In the genomic region with DNA sequence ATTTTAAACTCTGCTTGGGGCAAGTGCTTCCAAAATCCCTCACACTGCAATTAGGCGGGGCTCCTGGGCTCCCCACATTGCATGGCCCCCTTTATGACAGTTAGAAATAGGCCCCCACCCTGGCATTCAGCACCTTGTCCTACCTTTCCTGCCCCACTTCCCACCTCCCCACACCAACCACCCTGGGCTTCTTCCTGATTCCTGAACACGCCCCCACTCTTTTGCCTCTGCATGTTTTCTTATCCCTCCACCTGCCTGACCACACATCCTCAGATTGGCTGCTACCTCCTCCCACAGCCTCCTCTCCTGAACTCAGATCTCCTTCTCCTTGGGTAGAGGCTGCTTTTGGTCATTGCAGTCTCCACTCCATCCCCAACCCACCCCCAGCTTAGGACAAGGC, we compare ENCODE assay signal across 10 cellular contexts. TPM values are rescaled to one million over a fixed set of nuclear protein-coding genes. Genes with fewer than 3 reads are reported as not detected.
DNase-seq lines count a peak whose midpoint lies in the region; ATAC-seq and TF ChIP-seq lines count a peak whose summit lies in the region.
"Had no signal": no experiment of that assay in that cellular context is flagged by ENCODE, and none has a peak within 500 bp of the region (broad histone marks: within the 10 kb centered on the region; RNA-seq: fewer than 3 reads in every experiment).

No MANE protein-coding gene starts in this region.

- H3K36me3 Mint-ChIP-seq in type B pancreatic cell = no peaks in the 10 kb centered on the region

- H3K27me3 ChIP-seq in heart left ventricle (no peaks in the 10 kb centered on the region), ascending aorta (no peaks in the 10 kb centered on the region), mucosa of rectum (ENCODE audit: control insufficient read depth in 2 of 2, insufficient read depth in 2 of 2, low read length in 2 of 2) (no peaks in the 10 kb centered on the region), trophoblast cell (ENCODE audit: insufficient read depth, low read length) (no peaks in the 10 kb centered on the region)

- H3K27ac Mint-ChIP-seq in type B pancreatic cell = peak overlapping the region; percentile 59

- 92 to 96% (median 94%) methylated on average over 2 of the region's 2 CpGs for WGBS in heart left ventricle, 4 donors
- no CpG with 5 or more reads among the region's 2 CpGs for WGBS in trophoblast cell (ENCODE audit: extremely low coverage, insufficient coverage, insufficient read length)

- no peak overlapping the region for H3K14ac ChIP-seq in trophoblast cell (ENCODE audit: low read length)

- H3K23ac ChIP-seq in trophoblast cell (ENCODE audit: low read length) = no peak overlapping the region

- H3K4ac ChIP-seq in trophoblast cell (ENCODE audit: low read depth, low read length) = no peak overlapping the region

- ATAC-seq in heart left ventricle (no peak), GM21526 (IDR thresholded peaks at IDR 0.05; ENCODE audit: low FRiP score, unreplicated experiment) (no peak)

- H2BK12ac ChIP-seq in trophoblast cell (ENCODE audit: low read length) = no peak overlapping the region

- H3K27ac ChIP-seq in heart left ventricle = peak overlapping the region in 9 of 12 donors; percentile 71 to 97 (median 92)
- H3K27ac ChIP-seq in ascending aorta = peak overlapping the region; percentile 89 to 90
- H3K27ac ChIP-seq in mucosa of rectum (ENCODE audit: low read depth in 2 of 2, low read length in 2 of 2) = peak overlapping the region in 1 of 2 donors; percentile 93
- no peak overlapping the region for H3K27ac ChIP-seq in trophoblast cell (ENCODE audit: low read depth, low read length)

- H4K91ac ChIP-seq in trophoblast cell (ENCODE audit: low read depth, low read length) = no peak overlapping the region

- peaks cover 2% of the 10 kb centered on the region for H3K79me2 ChIP-seq in trophoblast cell (ENCODE audit: control insufficient read depth, insufficient read depth, low read length, poor library complexity)

- no peak overlapping the region for H3K4me2 ChIP-seq in trophoblast cell (ENCODE audit: low read length)

- H3K9me3 Mint-ChIP-seq in type B pancreatic cell = no peaks in the 10 kb centered on the region

- TF ChIP-seq CTCF in heart left ventricle (IDR thresholded peaks at IDR 0.05) = no peak
- TF ChIP-seq CTCF in ascending aorta (IDR thresholded peaks at IDR 0.05) = no peak
- no peak for TF ChIP-seq CTCF in type B pancreatic cell (conservative IDR thresholded peaks at IDR 0.05)

- intact Hi-C loops in heart left ventricle (cut with DNase I) = loop anchor here in 5 of 10 donors (5.0 to 10.0 kb wide), 4 partner anchors 50 to 102 kb away; partner anchors contain the start of genes EFCAB14 (in 4 of the 5) and ATPAF1 (in 3 of the 5)
- intact Hi-C loops in cardiac septum (cut with DNase I) = loop anchor here (5.0 kb wide), 2 partner anchors 52 to 102 kb away; partner anchors contain the start of genes ATPAF1 and EFCAB14
- intact Hi-C loops in ascending aorta (cut with DNase I) = loop anchor here (10.0 kb wide), 2 partner anchors 310 to 720 kb away; partner anchors contain the start of genes CMPK1, LRRC41 and UQCRH

- H2AK5ac ChIP-seq in trophoblast cell (ENCODE audit: low read length) = no peak overlapping the region

- no peak for DNase-seq in heart left ventricle
- DNase-seq in cardiac septum (ENCODE audit: low spot score) = no peak
- DNase-seq in ascending aorta (ENCODE audit: low spot score in 2 of 2) = no peak
- DNase-seq in type B pancreatic cell (ENCODE audit: extremely low spot score, unreplicated experiment) = no peak
- DNase-seq in trophoblast cell = no peak
- DNase-seq in activated gamma-delta T cell treated with Interleukin-2 at 50 U/mL for 16 hours = no peak
- DNase-seq: activated CD4-positive, CD25-positive, alpha-beta regulatory T cell; Kasumi-1 had no signal

- no peak overlapping the region for H2BK120ac ChIP-seq in trophoblast cell (ENCODE audit: insufficient read depth, low read length, poor library complexity)

- H3K27me3 Mint-ChIP-seq in type B pancreatic cell = peaks cover 12% of the 10 kb centered on the region

- peaks cover 8% of the 10 kb centered on the region for H3K79me1 ChIP-seq in trophoblast cell (ENCODE audit: low read length)

- H3K9me3 ChIP-seq in heart left ventricle (no peaks in the 10 kb centered on the region), ascending aorta (no peaks in the 10 kb centered on the region), mucosa of rectum (ENCODE audit: control insufficient read depth in 2 of 2, low read length in 2 of 2) (no peaks in the 10 kb centered on the region), trophoblast cell (ENCODE audit: insufficient read depth, low read depth, low read length) (no peaks in the 10 kb centered on the region)

- peaks cover 0 to 30% (median 17%) of the 10 kb centered on the region in 9 donors for H3K36me3 ChIP-seq in heart left ventricle
- H3K36me3 ChIP-seq in ascending aorta = peaks cover 0 to 5% of the 10 kb centered on the region in 2 donors
- peaks cover 2 to 4% of the 10 kb centered on the region in 2 donors for H3K36me3 ChIP-seq in mucosa of rectum (ENCODE audit: control insufficient read depth in 2 of 2, insufficient read depth in 2 of 2, low read length in 2 of 2)
- H3K36me3 ChIP-seq in trophoblast cell (ENCODE audit: control insufficient read depth in 1 of 2, insufficient read depth in 2 of 2, low read length in 2 of 2) = no peaks in the 10 kb centered on the region

- H3K9ac ChIP-seq in mucosa of rectum (ENCODE audit: low read depth in 1 of 2, low read length in 2 of 2) (peak overlapping the region; percentile 24 to 90), trophoblast cell (ENCODE audit: low read length) (no peak overlapping the region)

- H3K4me3 ChIP-seq in heart left ventricle (peak overlapping the region in 9 of 12 donors; percentile 66 to 95 (median 80)), ascending aorta (peak overlapping the region; percentile 75 to 94), mucosa of rectum (ENCODE audit: low read length in 2 of 2) (peak overlapping the region; percentile 91 to 99), trophoblast cell (ENCODE audit: low read depth, low read length) (no peak overlapping the region)

- TF ChIP-seq POLR2A in heart left ventricle (IDR thresholded peaks at IDR 0.05) = no peak

- no peak overlapping the region for H2AFZ ChIP-seq in trophoblast cell (ENCODE audit: insufficient read depth, low read length, poor library complexity)

- no peak overlapping the region for H4K8ac ChIP-seq in trophoblast cell (ENCODE audit: low read depth, low read length)

- H2BK5ac ChIP-seq in trophoblast cell (ENCODE audit: low read depth, low read length, poor library complexity) = no peak overlapping the region

- no peak overlapping the region for H4K12ac ChIP-seq in trophoblast cell (ENCODE audit: low read depth, low read length)

- H3K4me3 Mint-ChIP-seq in type B pancreatic cell = peak overlapping the region; percentile 90

- H3K4me1 ChIP-seq in heart left ventricle = peaks cover 7 to 62% (median 54%) of the 10 kb centered on the region in 12 donors
- H3K4me1 ChIP-seq in ascending aorta = peaks cover 32 to 50% of the 10 kb centered on the region in 2 donors
- H3K4me1 ChIP-seq in mucosa of rectum (ENCODE audit: control insufficient read depth in 2 of 2, insufficient read depth in 2 of 2, low read length in 2 of 2) = peaks cover 22 to 31% of the 10 kb centered on the region in 2 donors
- H3K4me1 ChIP-seq in trophoblast cell (ENCODE audit: control insufficient read depth in 1 of 2, insufficient read depth in 2 of 2, low read length in 2 of 2) = peaks cover 10 to 19% of the 10 kb centered on the region in 2 experiments

- peaks cover 13% of the 10 kb centered on the region for H3K4me1 Mint-ChIP-seq in type B pancreatic cell (ENCODE audit: unreplicated experiment)

- H3K18ac ChIP-seq in trophoblast cell (ENCODE audit: low read length) = no peak overlapping the region

RNA-seq across cellular contexts. Expression of gene MOB3C, which starts 1.5 kb away (rescaled TPM):
- total RNA-seq in heart left ventricle (10 to 100 TPM in 6 of 9 donors, 1 to 10 TPM in 3; 6.9 to 24.0 (median 11.2) TPM), cardiac septum (14.9 TPM), ascending aorta (16.1 TPM), type B pancreatic cell (ENCODE audit: low replicate concordance) (5.7 and 6.8 TPM in 2 replicates)
- polyA plus RNA-seq in heart left ventricle = 1 to 10 TPM; 6.0 to 9.7 TPM
- 2.4 and 2.6 TPM in 2 replicates for polyA plus RNA-seq in trophoblast cell (2013)

RNA-seq across cellular contexts. Expression of gene MKNK1, which starts 11.0 kb away (rescaled TPM):
- total RNA-seq in heart left ventricle = 10 to 100 TPM; 23.1 to 77.6 (median 37.8) TPM
- polyA plus RNA-seq in heart left ventricle = 10 to 100 TPM; 23.5 to 35.3 TPM
- 38.2 TPM for total RNA-seq in cardiac septum
- total RNA-seq in ascending aorta = 47.8 TPM
- total RNA-seq in type B pancreatic cell (ENCODE audit: low replicate concordance) = 29.4 and 39.7 TPM in 2 replicates
- polyA plus RNA-seq in trophoblast cell (2013) = 37.3 TPM in 2 replicates

RNA-seq across cellular contexts. Expression of gene ATPAF1, which starts 53.1 kb away (rescaled TPM):
- total RNA-seq in heart left ventricle (100 to 1,000 TPM; 147 to 237 (median 179) TPM), cardiac septum (190 TPM), ascending aorta (23.6 TPM), type B pancreatic cell (ENCODE audit: low replicate concordance) (45.9 and 55.7 TPM in 2 replicates)
- 100 to 1,000 TPM in 1 of 2 donors, 10 to 100 TPM in 1; 96.8 to 263 TPM for polyA plus RNA-seq in heart left ventricle
- polyA plus RNA-seq in trophoblast cell (2013) = 21.9 and 23.3 TPM in 2 replicates

RNA-seq across cellular contexts. Expression of gene TEX38, which starts 56.6 kb away (rescaled TPM):
- under 1 TPM in 1 of 9 donors, not detected in 8; 0.81 TPM for total RNA-seq in heart left ventricle
- not detected for polyA plus RNA-seq in heart left ventricle
- 0.24 TPM for total RNA-seq in cardiac septum
- not detected for total RNA-seq in ascending aorta
- not detected in 2 replicates for total RNA-seq in type B pancreatic cell (ENCODE audit: low replicate concordance)
- polyA plus RNA-seq in trophoblast cell (2013) = not detected in 2 replicates
